ENCODE assay signal across 8 cellular contexts in the genomic region with DNA sequence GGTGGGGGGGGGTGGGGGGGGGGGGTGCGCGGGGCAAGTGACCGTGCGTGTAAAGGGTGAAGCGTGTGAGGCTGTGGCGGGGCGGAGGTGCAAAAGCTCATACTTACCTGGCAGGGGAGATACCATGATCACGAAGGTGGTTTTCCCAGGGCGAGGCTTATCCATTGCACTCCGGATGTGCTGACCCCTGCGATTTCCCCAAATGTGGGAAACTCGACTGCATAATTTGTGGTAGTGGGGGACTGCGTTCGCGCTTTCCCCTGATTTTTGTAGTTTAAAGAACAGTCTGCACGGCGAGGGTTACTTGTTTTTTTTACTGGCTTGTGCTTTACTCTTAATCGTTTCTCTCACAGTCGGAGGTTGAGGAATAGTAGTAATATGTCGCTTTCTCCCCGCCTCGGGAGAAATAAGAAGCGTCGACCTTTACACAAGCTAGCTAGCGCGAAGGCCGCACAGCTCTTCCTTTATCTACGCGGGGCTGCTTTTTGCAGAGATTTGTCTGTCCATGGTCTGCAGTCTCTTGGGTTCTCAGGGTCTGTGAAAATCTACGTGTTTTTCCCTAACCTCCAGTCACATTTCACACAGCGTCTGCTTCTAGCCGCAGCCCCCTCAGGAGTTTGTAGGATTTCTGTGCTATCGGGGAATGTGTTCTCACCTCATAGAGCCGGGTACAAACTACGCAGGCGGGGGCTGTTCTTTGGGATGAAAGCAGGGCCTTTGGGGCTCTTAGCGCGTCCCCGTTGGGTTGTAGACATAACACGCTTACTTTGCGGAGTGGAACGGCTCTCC.
DNase-seq lines count a peak whose midpoint lies in the region; ATAC-seq, FAIRE-seq and TF ChIP-seq lines count a peak whose summit lies in the region.
"Not testable (repeated sequence)": the region's sequence is repeated elsewhere in the genome, so short reads cannot be mapped to it uniquely, and the experiment has no call there.

No MANE protein-coding gene starts in this region.

- not testable (repeated sequence) for H3K9me3 Mint-ChIP-seq in progenitor cell of endocrine pancreas (ENCODE audit: low read depth)

- TF ChIP-seq CTCF in adrenal gland (IDR thresholded peaks at IDR 0.05); heart right ventricle (IDR thresholded peaks at IDR 0.05); progenitor cell of endocrine pancreas (IDR thresholded peaks at IDR 0.05; ENCODE audit: unreplicated experiment): not testable (repeated sequence)

- H3K4me3 ChIP-seq in adrenal gland (peak overlapping the region in 2 of 4 donors; percentile 20 to 43), heart right ventricle (peak overlapping the region in 9 of 10 donors; percentile 23 to 54 (median 45))

- H3K36me3 ChIP-seq in adrenal gland (replicated peaks in 1 of 2); heart right ventricle: not testable (repeated sequence)

- FAIRE-seq in GM12892 (lab: Jason Lieb, UNC) = not testable (repeated sequence)

- not testable (repeated sequence) for H3K27me3 ChIP-seq in adrenal gland, heart right ventricle

- not testable (repeated sequence) for H3K9me3 ChIP-seq in adrenal gland (replicated peaks in 1 of 3); heart right ventricle

- peaks cover 12% of the 10 kb centered on the region for H3K4me1 Mint-ChIP-seq in progenitor cell of endocrine pancreas (ENCODE audit: low read depth)

- DNase-seq in GM12892 (ENCODE audit: insufficient read length) (peak; percentile 38), NCI-H1436 (lab: John Stamatoyannopoulos, UW) (peak; percentile 84), SW480 (ENCODE audit: low spot score) (peak; percentile 99), adrenal gland (peak; percentile 65 to 97 (median 82)), heart right ventricle (peak; percentile 46 to 86), progenitor cell of endocrine pancreas (ENCODE audit: low spot score, unreplicated experiment) (peak; percentile 40), ureter (ENCODE audit: low spot score) (peak; percentile 86)

- peak overlapping the region; percentile 70 for H3K4me3 Mint-ChIP-seq in progenitor cell of endocrine pancreas (ENCODE audit: low read depth)

- peak overlapping the region; percentile 76 to 92 (median 90) for H3K27ac ChIP-seq in adrenal gland
- peak overlapping the region; percentile 38 to 93 (median 87) for H3K27ac ChIP-seq in heart right ventricle

- 0 to 1% (median 1%) methylated on average over 9 to 41 of the region's 42 CpGs for WGBS in adrenal gland, 4 donors
- WGBS in heart right ventricle, 2 donors = 0% methylated on average over 35 to 39 of the region's 42 CpGs

- ATAC-seq in HG02840 (IDR thresholded peaks at IDR 0.05; ENCODE audit: low FRiP score, unreplicated experiment) (peak; percentile 85), heart right ventricle (peak; percentile 86 to 97 (median 92))

- peak overlapping the region; percentile 100 for H3K27ac Mint-ChIP-seq in progenitor cell of endocrine pancreas

- not testable (repeated sequence) for H3K4me1 ChIP-seq in adrenal gland (replicated peaks in 1 of 2); heart right ventricle

- not testable (repeated sequence) for H3K27me3 Mint-ChIP-seq in progenitor cell of endocrine pancreas

- not testable (repeated sequence) for H3K36me3 Mint-ChIP-seq in progenitor cell of endocrine pancreas (ENCODE audit: insufficient read depth)

- intact Hi-C loops in adrenal gland (cut with DNase I); heart right ventricle (cut with DNase I): not testable (repeated sequence)

- peak; percentile 94 for TF ChIP-seq POLR2A in GM12892 (IDR thresholded peaks at IDR 0.05; ENCODE audit: low read depth, low read length)
- peak; percentile 92 to 99 for TF ChIP-seq POLR2A in adrenal gland (IDR thresholded peaks at IDR 0.05)

Comparison
In these comparisons a context has a peak if more than half of its experiments do, and no peak if none do; other contexts are left out.
1. DNase-seq: peak in every context shown above with its lines; median percentile 99 in SW480; 86 in ureter; 84 in NCI-H1436; 82 in adrenal gland; 66 in heart right ventricle; 40 in progenitor cell of endocrine pancreas; 38 in GM12892.